In genomic region chr20:46265539-46265938, GRCh38 we compare ENCODE assay signal across 1 cellular context.
TF ChIP-seq lines count a peak whose summit lies in the region.

No MANE protein-coding gene starts in this region.

TF ChIP-seq in HEK293, 187 proteins besides CTCF, POLR2A, EP300 and RAD21 (continued from another document):
- TF ChIP-seq ZNF362 (tag by site-specific recombination; IDR thresholded peaks at IDR 0.05) (no peak), PRDM2 (tag by site-specific recombination; IDR thresholded peaks at IDR 0.05; ENCODE audit: borderline replicate concordance) (no peak), ZNF280D (tag by site-specific recombination; IDR thresholded peaks at IDR 0.05) (peak; percentile 63; the same call in 1 of the 2 replicates), ZNF146 (tag by site-specific recombination; IDR thresholded peaks at IDR 0.05) (peak; percentile 100), ZNF664 (tag by site-specific recombination; IDR thresholded peaks at IDR 0.05) (no peak), HOXD13 (CRISPR knock-in tag; IDR thresholded peaks at IDR 0.05; ENCODE audit: borderline replicate concordance) (no peak), ZNF792 (tag by site-specific recombination; IDR thresholded peaks at IDR 0.05) (no peak)
